19 cellular contexts compared by ENCODE assay signal in genomic region chr2:29480423-29480822, GRCh38.
DNase-seq lines count a peak whose midpoint lies in the region; ATAC-seq and TF ChIP-seq lines count a peak whose summit lies in the region.
"Had no signal": no experiment of that assay in that cellular context is flagged by ENCODE, and none has a peak within 500 bp of the region (broad histone marks: within the 10 kb centered on the region; RNA-seq: fewer than 3 reads in every experiment).

No MANE protein-coding gene starts in this region.

- H3K4me1 ChIP-seq in right cardiac atrium (ENCODE audit: control insufficient read depth, insufficient read depth, low read length) (no peaks in the 10 kb centered on the region), left lung (no peaks in the 10 kb centered on the region), upper lobe of left lung (no peaks in the 10 kb centered on the region)
- H3K4me1 ChIP-seq: heart right ventricle had no signal

- TF ChIP-seq POLR2A in upper lobe of left lung (IDR thresholded peaks at IDR 0.05), result no peak

- intact Hi-C loops in right cardiac atrium (cut with DNase I) (loop anchor here in 1 of 4 donors (10.0 kb wide), 1 partner anchor 174 kb away; no protein-coding TSS in a partner anchor), Right ventricle myocardium superior (cut with DNase I) (no loop called here), left lung (cut with DNase I) (no loop called here)

- peak in 2 of 3 donors; percentile 29 to 60 for DNase-seq in right cardiac atrium
- DNase-seq in Right ventricle myocardium superior, result no peak
- DNase-seq in NOMO-1 treated with DMSO at 0.1 percent for 48 hours (lab: John Stamatoyannopoulos, UW; ENCODE audit: unreplicated experiment), result peak; percentile 61
- DNase-seq in left lung, result peak in 1 of 2 donors; percentile 60
- DNase-seq in upper lobe of left lung, result peak; percentile 30 to 42
- DNase-seq in NAMALWA (ENCODE audit: low spot score), result no peak
- no peak for DNase-seq in DMS 273 (lab: John Stamatoyannopoulos, UW; ENCODE audit: unreplicated experiment)
- DNase-seq: activated CD4-positive, alpha-beta T cell treated with anti-CD3 and anti-CD28 coated beads for 36 hours; activated CD8-positive, alpha-beta memory T cell treated with anti-CD3 and anti-CD28 coated beads, Interleukin-2, amount 50 U/mL, for 4 hours; activated gamma-delta T cell treated with Interleukin-2 at 50 U/mL for 16 hours; CD8-positive, alpha-beta memory T cell; central memory CD4-positive, alpha-beta T cell; effector memory CD8-positive, alpha-beta T cell; GOT3; heart right ventricle; NCI-H1436; NCI-H345; retina had no signal

- no peak for TF ChIP-seq EP300 in upper lobe of left lung (IDR thresholded peaks at IDR 0.05)

- H3K36me3 ChIP-seq in left lung, result no peaks in the 10 kb centered on the region
- no peaks in the 10 kb centered on the region for H3K36me3 ChIP-seq in upper lobe of left lung
- H3K36me3 ChIP-seq: heart right ventricle had no signal

- TF ChIP-seq CTCF in left lung (IDR thresholded peaks at IDR 0.05) (no peak), upper lobe of left lung (IDR thresholded peaks at IDR 0.05) (no peak)

- no peak overlapping the region for H3K27ac ChIP-seq in right cardiac atrium (ENCODE audit: low read length)
- no peak overlapping the region for H3K27ac ChIP-seq in left lung
- no peak overlapping the region for H3K27ac ChIP-seq in upper lobe of left lung
- H3K27ac ChIP-seq: heart right ventricle had no signal

- H3K9me3 ChIP-seq in right cardiac atrium (ENCODE audit: control insufficient read depth, low read length) (no peaks in the 10 kb centered on the region), left lung (no peaks in the 10 kb centered on the region), upper lobe of left lung (no peaks in the 10 kb centered on the region)

- H3K4me3 ChIP-seq in right cardiac atrium (ENCODE audit: low read length) (no peak overlapping the region), left lung (no peak overlapping the region), upper lobe of left lung (no peak overlapping the region)
- H3K4me3 ChIP-seq: heart right ventricle had no signal

- ATAC-seq in right cardiac atrium, result peak; percentile 55 to 57
- no peak for ATAC-seq in Right ventricle myocardium superior (ENCODE audit: poor library complexity)
- ATAC-seq in left lung, result peak; percentile 53
- peak in 1 of 2 donors; percentile 49 for ATAC-seq in upper lobe of left lung (ENCODE audit: low FRiP score in 2 of 2)
- no peak for ATAC-seq in HG03159 (IDR thresholded peaks at IDR 0.05; ENCODE audit: unreplicated experiment)
- ATAC-seq: activated CD4-positive, alpha-beta T cell treated with anti-CD3 and anti-CD28 coated beads for 36 hours; effector memory CD8-positive, alpha-beta T cell; heart right ventricle had no signal

- 32% methylated on average over 4 of the region's 4 CpGs for WGBS in right cardiac atrium
- WGBS in upper lobe of left lung, 2 donors, result 39 to 45% methylated on average over 4 of the region's 4 CpGs

- H3K27me3 ChIP-seq in right cardiac atrium (ENCODE audit: control insufficient read depth, insufficient read depth) (no peaks in the 10 kb centered on the region), left lung (no peaks in the 10 kb centered on the region), upper lobe of left lung (no peaks in the 10 kb centered on the region)

Comparison
In these comparisons a context has a peak if more than half of its experiments do, and no peak if none do; other contexts are left out.
1. ATAC-seq: peak in right cardiac atrium (2 of 2) and left lung (single experiment); none in Right ventricle myocardium superior (single experiment) and HG03159 (single experiment).
2. DNase-seq: peak in right cardiac atrium (2 of 3), NOMO-1 treated with DMSO at 0.1 percent for 48 hours (single experiment) and upper lobe of left lung (2 of 2); none in Right ventricle myocardium superior (single experiment), NAMALWA (single experiment) and DMS 273 (single experiment).